15 cellular contexts compared by ENCODE assay signal in the genomic region with DNA sequence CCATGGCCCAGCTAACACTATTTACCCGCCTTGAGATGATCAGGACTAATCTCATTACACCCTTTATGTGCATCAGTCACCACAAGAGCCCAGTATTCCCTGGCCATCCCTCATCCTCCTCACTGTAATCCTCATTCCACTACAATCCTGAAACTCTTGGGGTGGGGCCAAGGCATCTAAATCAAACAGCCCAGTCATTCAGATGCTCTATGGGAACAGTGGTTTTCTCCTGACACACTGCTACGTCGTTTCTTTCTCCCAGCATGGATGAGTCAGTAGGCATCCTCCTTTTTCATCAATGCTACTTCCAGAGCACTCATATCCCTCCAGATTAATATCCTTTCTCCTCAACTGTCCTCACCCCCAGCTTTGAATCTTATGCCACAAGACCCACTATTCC.
A peak's percentile ranks its signal among the peaks of the same experiment; 100 is the strongest.
DNase-seq lines count a peak whose midpoint lies in the region; FAIRE-seq and TF ChIP-seq lines count a peak whose summit lies in the region.
"Had no signal": no experiment of that assay in that cellular context is flagged by ENCODE, and none has a peak within 500 bp of the region (broad histone marks: within the 10 kb centered on the region; RNA-seq: fewer than 3 reads in every experiment).

No MANE protein-coding gene starts in this region.

- H3K4me3 ChIP-seq in AG09309 (ENCODE audit: control insufficient read depth, low read depth, low read length): no peak overlapping the region
- H3K4me3 ChIP-seq: BLaER1 treated with 17β-estradiol and CSF1 and Interleukin-3, amounts not matched to agents 10 nM and 100 nM; upper lobe of right lung had no signal

- no peak for FAIRE-seq in HTR-8/SVneo (lab: Jason Lieb, UNC)

- no peak for TF ChIP-seq CTCF in AG09309 (IDR thresholded peaks at IDR 0.05; ENCODE audit: control insufficient read depth, insufficient read depth, low read depth, low read length, missing control alignments)

- peak; percentile 51 for DNase-seq in AG09309 (ENCODE audit: low read depth)
- DNase-seq in HTR-8/SVneo (ENCODE audit: insufficient read length, low spot score): peak; percentile 10
- peak; percentile 78 for DNase-seq in astrocyte of the hippocampus (ENCODE audit: low read depth, low spot score)
- peak; percentile 90 for DNase-seq in iris pigment epithelial cell (ENCODE audit: low read depth)
- no peak for DNase-seq in NCI-H2171 (lab: John Stamatoyannopoulos, UW)
- no peak for DNase-seq in activated CD4-positive, alpha-beta T cell treated with anti-CD3 and anti-CD28 coated beads, Interleukin-2, amount 50 U/mL, for 48 hours
- no peak for DNase-seq in SW 1271 (lab: John Stamatoyannopoulos, UW)
- DNase-seq in NCI-H446 (lab: John Stamatoyannopoulos, UW): no peak
- DNase-seq: activated CD4-positive, alpha-beta memory T cell treated with anti-CD3 and anti-CD28 coated beads for 36 hours; activated effector memory CD4-positive, alpha-beta T cell treated with Interleukin-2 at 50 U/mL for 16 hours; caudate nucleus; DND-41; stimulated activated CD4-positive, alpha-beta T cell treated with anti-CD3 and anti-CD28 coated beads, Interleukin-2, amount 100 ng/mL, for 24 hours; upper lobe of right lung had no signal

Comparison
In these comparisons a context has a peak if more than half of its experiments do, and no peak if none do; other contexts are left out.
1. DNase-seq: peak in AG09309 (single experiment), HTR-8/SVneo (single experiment), astrocyte of the hippocampus (single experiment) and iris pigment epithelial cell (single experiment); none in NCI-H2171 (single experiment), activated CD4-positive, alpha-beta T cell treated with anti-CD3 and anti-CD28 coated beads, Interleukin-2, amount 50 U/mL, for 48 hours (0 of 2), SW 1271 (0 of 2) and NCI-H446 (0 of 2).